8 cellular contexts compared by ENCODE assay signal in genomic region chr12:131452444-131452860, GRCh38.
DNase-seq lines count a peak whose midpoint lies in the region; ATAC-seq lines count a peak whose summit lies in the region.

No MANE protein-coding gene starts in this region.

- H3K27me3 ChIP-seq in MG63 (peaks cover 3% of the 10 kb centered on the region; the same call in 1 of the 2 replicates), ectodermal cell (ENCODE audit: control insufficient read depth, insufficient read depth, low read length, poor library complexity, severe bottlenecking) (no peaks in the 10 kb centered on the region)

- DNase-seq in SHP77 (lab: John Stamatoyannopoulos, UW) (peak; percentile 13 to 28), SHP77 treated with DMSO at 0.1 percent for 48 hours (lab: John Stamatoyannopoulos, UW) (no peak), MG63 (peak; percentile 21), D341Med (ENCODE audit: low spot score) (no peak)
- DNase-seq in stimulated activated CD4-positive, alpha-beta T cell treated with anti-CD3 and anti-CD28 coated beads, Interleukin-2, amount 100 ng/mL, for 48 hours: peak; percentile 32 to 36
- DNase-seq in effector CD8-positive, alpha-beta T cell (lab: John Stamatoyannopoulos, UW): no peak

- peaks cover 10% of the 10 kb centered on the region for H3K9me3 ChIP-seq in MG63
- no peaks in the 10 kb centered on the region for H3K9me3 ChIP-seq in ectodermal cell (ENCODE audit: control insufficient read depth, low read length)

- no peak overlapping the region for H3K27ac ChIP-seq in ectodermal cell (ENCODE audit: insufficient read depth, low read depth, low read length, poor library complexity, severe bottlenecking)

- ATAC-seq in HG02973 (IDR thresholded peaks at IDR 0.05; ENCODE audit: unreplicated experiment): no peak

- WGBS in ectodermal cell, 2 experiments: 7 to 8% methylated on average over 10 of the region's 10 CpGs

- H3K36me3 ChIP-seq in MG63 (no peaks in the 10 kb centered on the region), ectodermal cell (ENCODE audit: control insufficient read depth, insufficient read depth, low read length) (no peaks in the 10 kb centered on the region)

- H3K4me1 ChIP-seq in ectodermal cell (ENCODE audit: control insufficient read depth, insufficient read depth, low read length): no peaks in the 10 kb centered on the region

- no peak overlapping the region for H3K4me3 ChIP-seq in MG63
- peak overlapping the region; percentile 6 for H3K4me3 ChIP-seq in ectodermal cell (ENCODE audit: insufficient read depth, low read depth, low read length)

Comparison
In these comparisons a context has a peak if more than half of its experiments do, and no peak if none do; other contexts are left out.
1. DNase-seq: peak in SHP77 (2 of 2), MG63 (single experiment) and stimulated activated CD4-positive, alpha-beta T cell treated with anti-CD3 and anti-CD28 coated beads, Interleukin-2, amount 100 ng/mL, for 48 hours (2 of 2); none in SHP77 treated with DMSO at 0.1 percent for 48 hours (single experiment), effector CD8-positive, alpha-beta T cell (single experiment) and D341Med (single experiment).